Comparison of ENCODE assay signal across 8 cellular contexts in genomic region chr10:70272925-70273316, GRCh38. TPM values are rescaled to one million over a fixed set of nuclear protein-coding genes. Genes with fewer than 3 reads are reported as not detected.
DNase-seq lines count a peak whose midpoint lies in the region; ATAC-seq and TF ChIP-seq lines count a peak whose summit lies in the region.

No MANE protein-coding gene starts in this region.

- no peak overlapping the region for H3K4me3 Mint-ChIP-seq in neural crest cell

- H3K4me2 ChIP-seq in DND-41 (ENCODE audit: insufficient read depth, low read length), result no peak overlapping the region

- H3K27ac Mint-ChIP-seq in neural crest cell (ENCODE audit: unreplicated experiment), result no peak overlapping the region

- H3K79me2 ChIP-seq in DND-41 (ENCODE audit: insufficient read depth, low read length), result no peaks in the 10 kb centered on the region

- peaks cover 6% of the 10 kb centered on the region for H3K9me3 Mint-ChIP-seq in neural crest cell

- H3K9me3 ChIP-seq in DND-41 (ENCODE audit: insufficient read depth, low read length, severe bottlenecking) (no peaks in the 10 kb centered on the region), WERI-Rb-1 (ENCODE audit: severe bottlenecking) (peaks cover 2% of the 10 kb centered on the region)

- H3K4me1 Mint-ChIP-seq in neural crest cell, result no peaks in the 10 kb centered on the region

- H3K27ac ChIP-seq in DND-41 (ENCODE audit: low read length) (no peak overlapping the region), WERI-Rb-1 (no peak overlapping the region)

- DNase-seq in DND-41 (no peak), neural crest cell (ENCODE audit: low read depth, low spot score) (no peak), WERI-Rb-1 (no peak), nucleus accumbens (lab: John Stamatoyannopoulos, UW) (no peak), NCI-H2171 (lab: John Stamatoyannopoulos, UW) (no peak)
- DNase-seq in central memory CD4-positive, alpha-beta T cell, result peak; percentile 28

- no peaks in the 10 kb centered on the region for H3K36me3 ChIP-seq in DND-41 (ENCODE audit: insufficient read depth, low read length)
- H3K36me3 ChIP-seq in WERI-Rb-1, result no peaks in the 10 kb centered on the region

- H3K27me3 Mint-ChIP-seq in neural crest cell (ENCODE audit: low read depth), result no peaks in the 10 kb centered on the region

- no peak overlapping the region for H3K9ac ChIP-seq in DND-41 (ENCODE audit: low read depth, low read length)

- H3K36me3 Mint-ChIP-seq in neural crest cell (ENCODE audit: low read depth), result no peaks in the 10 kb centered on the region

- peak; percentile 52 for TF ChIP-seq CTCF in DND-41 (IDR thresholded peaks at IDR 0.05; ENCODE audit: borderline replicate concordance, extremely low read depth, low read length, poor library complexity, severe bottlenecking)
- TF ChIP-seq CTCF in LNCAP (IDR thresholded peaks at IDR 0.05), result peak; percentile 55
- peak; percentile 61 for TF ChIP-seq CTCF in neural crest cell (conservative IDR thresholded peaks at IDR 0.05)
- TF ChIP-seq CTCF in WERI-Rb-1 (IDR thresholded peaks at IDR 0.05; ENCODE audit: low read depth, low read length), result no peak

- H3K4me1 ChIP-seq in DND-41 (ENCODE audit: insufficient read depth, low read length), result no peaks in the 10 kb centered on the region

- H3K4me3 ChIP-seq in DND-41 (ENCODE audit: low read depth in 1 of 2, low read length in 2 of 2) (no peak overlapping the region), WERI-Rb-1 (ENCODE audit: low read depth, low read length) (no peak overlapping the region)

- no peak overlapping the region for H2AFZ ChIP-seq in DND-41 (ENCODE audit: low read depth, low read length)

- peaks cover 2% of the 10 kb centered on the region for H3K27me3 ChIP-seq in DND-41 (ENCODE audit: insufficient read depth, low read length, poor library complexity)
- no peaks in the 10 kb centered on the region for H3K27me3 ChIP-seq in WERI-Rb-1 (ENCODE audit: insufficient read depth, low read depth, severe bottlenecking)

- H4K20me1 ChIP-seq in DND-41 (ENCODE audit: insufficient read depth, low read length), result no peaks in the 10 kb centered on the region

- ATAC-seq in DND-41 (ENCODE audit: insufficient read depth, low read depth) (peak; percentile 48; the same call in 2 of the 3 replicates), GM19438 (IDR thresholded peaks at IDR 0.05; ENCODE audit: low read depth, unreplicated experiment) (peak; percentile 57)

RNA-seq across cellular contexts. Expression of gene NPFFR1, which starts 10.9 kb away (rescaled TPM):
- total RNA-seq in neural crest cell, result not detected in 2 replicates

RNA-seq across cellular contexts. Expression of gene PPA1, which starts 39.7 kb away (rescaled TPM):
- total RNA-seq in neural crest cell, result 174 and 179 TPM in 2 replicates
